19 cellular contexts compared by ENCODE assay signal in the genomic region with DNA sequence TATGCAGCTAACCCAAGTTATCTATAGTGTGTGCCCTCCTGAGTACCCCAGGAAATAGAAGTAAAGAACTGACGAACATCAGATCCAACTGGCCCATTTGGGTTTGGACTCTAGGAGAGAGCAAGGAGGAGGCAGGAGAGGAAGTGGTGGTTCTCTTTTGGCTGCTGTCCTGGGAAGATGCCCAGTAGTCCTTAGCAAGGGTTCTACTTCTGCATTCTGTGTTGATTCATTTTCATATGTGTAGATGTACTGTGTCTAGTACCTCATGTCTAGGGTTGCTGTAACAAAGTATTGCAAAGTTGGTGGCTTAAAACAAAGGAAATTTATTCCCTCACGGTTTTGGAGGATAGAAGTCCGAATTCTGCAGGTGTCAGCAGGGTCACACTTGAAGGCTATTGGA. TPM values are rescaled to one million over a fixed set of nuclear protein-coding genes. Genes with fewer than 3 reads are reported as not detected.
"Had no signal": no experiment of that assay in that cellular context is flagged by ENCODE, and none has a peak within 500 bp of the region (broad histone marks: within the 10 kb centered on the region; RNA-seq: fewer than 3 reads in every experiment).

No MANE protein-coding gene starts in this region.

- H3K4me3 ChIP-seq: colonic mucosa, psoas muscle, sigmoid colon, spleen, thoracic aorta had no signal

- H3K9me3 ChIP-seq: colonic mucosa, psoas muscle, sigmoid colon, spleen, thoracic aorta had no signal

- H3K27me3 ChIP-seq: colonic mucosa, sigmoid colon, spleen had no signal

- DNase-seq: activated CD4-positive, alpha-beta T cell treated with anti-CD3 and anti-CD28 coated beads, Interleukin-2, amount 10 ng/mL, durations not matched to agents 7 days and 5 days; activated CD8-positive, alpha-beta memory T cell treated with anti-CD3 and anti-CD28 coated beads, Interleukin-2, amount 50 U/mL, for 48 hours; activated gamma-delta T cell; activated T-cell treated with anti-CD3 and anti-CD28 coated beads, Interleukin-2, amount 50 U/mL, for 72 hours; amniotic stem cell; central memory CD4-positive, alpha-beta T cell; colonic mucosa; hippocampal formation; mesendoderm; nephron progenitor cell; psoas muscle; sigmoid colon; spleen had no signal

- ATAC-seq: activated naive CD4-positive, alpha-beta T cell treated with anti-CD3 and anti-CD28 coated beads, Interleukin-2, amount 50 U/mL, for 72 hours; activated T-cell treated with anti-CD3 and anti-CD28 coated beads, Interleukin-2, amount 50 U/mL, for 72 hours; esophagus mucosa; psoas muscle had no signal

- H3K36me3 ChIP-seq: colonic mucosa, sigmoid colon, spleen, thoracic aorta had no signal

- H3K4me1 ChIP-seq: colonic mucosa, psoas muscle, sigmoid colon had no signal

- H3K27ac ChIP-seq: colonic mucosa, psoas muscle, sigmoid colon, thoracic aorta had no signal

RNA-seq across cellular contexts. Expression of gene MMP27, which starts 6.6 kb away (rescaled TPM):
- total RNA-seq: activated CD4-positive, alpha-beta T cell treated with anti-CD3 and anti-CD28 coated beads, Interleukin-2, amount 10 ng/mL, durations not matched to agents 7 days and 5 days; activated naive CD4-positive, alpha-beta T cell treated with anti-CD3 and anti-CD28 coated beads, Interleukin-2, amount 50 U/mL, for 72 hours; activated T-cell treated with anti-CD3 and anti-CD28 coated beads, Interleukin-2, amount 50 U/mL, for 72 hours; esophagus mucosa; osteoblast; psoas muscle; sigmoid colon; thoracic aorta; urinary bladder had no signal
- polyA plus RNA-seq: keratinocyte, sigmoid colon, spleen had no signal

RNA-seq across cellular contexts. Expression of gene MMP8, which starts 12.6 kb away (rescaled TPM):
- total RNA-seq: activated CD4-positive, alpha-beta T cell treated with anti-CD3 and anti-CD28 coated beads, Interleukin-2, amount 10 ng/mL, durations not matched to agents 7 days and 5 days; activated naive CD4-positive, alpha-beta T cell treated with anti-CD3 and anti-CD28 coated beads, Interleukin-2, amount 50 U/mL, for 72 hours; activated T-cell treated with anti-CD3 and anti-CD28 coated beads, Interleukin-2, amount 50 U/mL, for 72 hours; colonic mucosa; esophagus mucosa; sigmoid colon; thoracic aorta had no signal
